23 cellular contexts compared by ENCODE assay signal in genomic region chr3:135757421-135757820, GRCh38.
"Had no signal": no experiment of that assay in that cellular context is flagged by ENCODE, and none has a peak within 500 bp of the region (broad histone marks: within the 10 kb centered on the region; RNA-seq: fewer than 3 reads in every experiment).

No MANE protein-coding gene starts in this region.

- H3K27me3 ChIP-seq: foreskin keratinocyte, gastroesophageal sphincter, right atrium auricular region, thyroid gland had no signal

- H3K4me2 ChIP-seq: smooth muscle cell had no signal

- DNase-seq: effector CD4-positive, alpha-beta T cell; glutamatergic neuron; heart right ventricle; hippocampal formation; immature natural killer cell; left ventricle myocardium superior; lower lobe of right lung; mucosa of descending colon; naive B cell; stimulated activated CD4-positive, alpha-beta T cell treated with anti-CD3 and anti-CD28 coated beads, Interleukin-12 subunit alpha, Interleukin-12 subunit beta, amount 100 ng/mL, for 4 hours; stimulated activated CD4-positive, alpha-beta T cell treated with anti-CD3 and anti-CD28 coated beads, Interleukin-1b, Interleukin-23, amount 100 ng/mL, for 48 hours; stimulated activated CD4-positive, alpha-beta T cell treated with anti-CD3 and anti-CD28 coated beads, Interleukin-4, amount 100 ng/mL, for 1 hour; stimulated activated CD8-positive, alpha-beta memory T cell treated with anti-CD3 and anti-CD28 coated beads, Interleukin-4, amount 100 ng/mL, for 48 hours; stimulated activated naive CD4-positive, alpha-beta T cell; stimulated activated naive CD8-positive, alpha-beta T cell treated with anti-CD3 and anti-CD28 coated beads, Interleukin-15, amount 100 ng/mL, for 72 hours; thyroid gland had no signal

- H3K36me3 ChIP-seq: gastroesophageal sphincter, heart right ventricle, lower lobe of right lung, prostate gland, right atrium auricular region, thyroid gland had no signal

- H3K27ac ChIP-seq: coronary artery, epithelial cell of prostate, foreskin keratinocyte, gastroesophageal sphincter, heart right ventricle, lower lobe of right lung, prostate gland, right atrium auricular region, thyroid gland had no signal

- H3K4me1 ChIP-seq: foreskin keratinocyte, gastroesophageal sphincter, heart right ventricle, lower lobe of right lung, prostate gland, right atrium auricular region, thyroid gland had no signal

- H3K4me3 ChIP-seq: coronary artery, gastroesophageal sphincter, heart right ventricle, lower lobe of right lung, mucosa of descending colon, prostate gland, right atrium auricular region, smooth muscle cell, thyroid gland had no signal

- H3K9me3 ChIP-seq: gastroesophageal sphincter, heart right ventricle, lower lobe of right lung, mucosa of descending colon, prostate gland, right atrium auricular region, thyroid gland had no signal
